15 cellular contexts compared by ENCODE assay signal in the genomic region with DNA sequence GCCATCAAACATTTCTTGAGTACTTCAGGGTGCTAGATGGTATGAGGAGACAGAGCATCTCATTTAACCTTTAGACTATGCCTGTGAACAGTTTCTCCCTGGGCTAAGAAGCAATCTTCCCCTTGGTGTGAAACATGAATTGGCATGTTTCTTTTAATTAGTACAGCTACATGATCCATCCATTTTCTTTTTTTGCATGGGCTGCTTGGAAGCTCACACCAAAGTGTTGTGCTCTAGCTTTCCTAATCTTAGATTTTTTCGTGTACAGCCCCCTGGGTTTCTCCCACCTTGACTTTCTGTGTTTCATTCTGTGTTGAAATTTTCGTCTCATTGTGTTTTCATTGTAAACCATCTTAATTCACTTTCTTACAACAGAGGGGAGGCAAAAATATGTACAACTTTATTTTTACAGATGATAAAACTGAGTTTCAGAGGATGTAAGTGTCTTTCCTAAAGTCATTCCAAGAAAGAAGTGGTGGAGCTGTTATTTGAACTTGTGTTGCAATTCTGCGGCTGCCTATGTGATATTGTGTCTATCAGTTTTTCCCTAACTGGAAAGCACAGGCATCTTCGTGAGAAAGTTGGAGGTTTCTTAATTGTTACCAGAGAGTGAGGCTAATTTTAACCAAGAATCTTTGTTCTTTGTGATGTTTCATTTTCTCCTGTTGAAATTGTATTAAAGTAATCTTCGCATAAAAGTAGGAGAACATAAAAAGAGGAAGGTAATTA.
DNase-seq lines count a peak whose midpoint lies in the region; ATAC-seq, FAIRE-seq and TF ChIP-seq lines count a peak whose summit lies in the region.
"Had no signal": no experiment of that assay in that cellular context is flagged by ENCODE, and none has a peak within 500 bp of the region (broad histone marks: within the 10 kb centered on the region; RNA-seq: fewer than 3 reads in every experiment).

No MANE protein-coding gene starts in this region.

- TF ChIP-seq CTCF in heart left ventricle (IDR thresholded peaks at IDR 0.05) (no peak), choroid plexus epithelial cell (conservative IDR thresholded peaks at IDR 0.05; ENCODE audit: low read depth, low read length) (no peak), upper lobe of left lung (IDR thresholded peaks at IDR 0.05) (no peak), kidney (IDR thresholded peaks at IDR 0.05; ENCODE audit: borderline replicate concordance, extremely low read depth, insufficient read depth) (no peak)

- no peaks in the 10 kb centered on the region for H3K36me3 ChIP-seq in heart left ventricle
- H3K36me3 ChIP-seq in muscle layer of colon (ENCODE audit: insufficient read depth, low read length) = no peaks in the 10 kb centered on the region
- H3K36me3 ChIP-seq in upper lobe of left lung = no peaks in the 10 kb centered on the region
- no peaks in the 10 kb centered on the region for H3K36me3 ChIP-seq in kidney (ENCODE audit: control insufficient read depth in 1 of 2, insufficient read depth in 2 of 2, low read length in 2 of 2)

- TF ChIP-seq EP300 in upper lobe of left lung (IDR thresholded peaks at IDR 0.05) = no peak

- no peak overlapping the region for H3K4me3 Mint-ChIP-seq in T-helper 17 cell
- H3K4me3 Mint-ChIP-seq: naive B cell had no signal

- H3K36me3 Mint-ChIP-seq in T-helper 17 cell (ENCODE audit: low read depth) = no peaks in the 10 kb centered on the region
- H3K36me3 Mint-ChIP-seq: naive B cell had no signal

- H3K4me3 ChIP-seq in heart left ventricle = no peak overlapping the region
- no peak overlapping the region for H3K4me3 ChIP-seq in choroid plexus epithelial cell (ENCODE audit: low read depth, low read length)
- no peak overlapping the region for H3K4me3 ChIP-seq in muscle layer of colon (ENCODE audit: low read depth in 1 of 2, low read length in 2 of 2)
- H3K4me3 ChIP-seq in upper lobe of left lung = no peak overlapping the region
- H3K4me3 ChIP-seq in kidney (ENCODE audit: low read length in 2 of 2) = no peak overlapping the region
- H3K4me3 ChIP-seq: psoas muscle had no signal

- H3K4me1 ChIP-seq in heart left ventricle (peaks cover 21 to 85% (median 69%) of the 10 kb centered on the region in 12 donors), muscle layer of colon (ENCODE audit: insufficient read depth, low read length) (peaks cover 88% of the 10 kb centered on the region), upper lobe of left lung (peaks cover 45 to 62% (median 52%) of the 10 kb centered on the region in 4 donors), kidney (ENCODE audit: control insufficient read depth in 1 of 2, insufficient read depth in 1 of 2, low read depth in 1 of 2, low read length in 2 of 2) (peaks cover 8 to 19% of the 10 kb centered on the region in 2 donors)

- no peak overlapping the region for H3K27ac Mint-ChIP-seq in T-helper 17 cell

- no peaks in the 10 kb centered on the region for H3K27me3 Mint-ChIP-seq in T-helper 17 cell
- H3K27me3 Mint-ChIP-seq: naive B cell had no signal

- TF ChIP-seq POLR2A in heart left ventricle (IDR thresholded peaks at IDR 0.05) = no peak
- no peak for TF ChIP-seq POLR2A in upper lobe of left lung (IDR thresholded peaks at IDR 0.05)

- H3K9me3 ChIP-seq in heart left ventricle (no peaks in the 10 kb centered on the region), muscle layer of colon (ENCODE audit: low read length) (no peaks in the 10 kb centered on the region), upper lobe of left lung (no peaks in the 10 kb centered on the region), kidney (ENCODE audit: control insufficient read depth in 1 of 2, low read length in 2 of 2) (no peaks in the 10 kb centered on the region), T-helper 17 cell (ENCODE audit: control insufficient read depth, low read length, poor library complexity, severe bottlenecking) (no peaks in the 10 kb centered on the region)
- H3K9me3 ChIP-seq: psoas muscle had no signal

- H3K9ac ChIP-seq in muscle layer of colon (ENCODE audit: low read length) = no peak overlapping the region
- no peak overlapping the region for H3K9ac ChIP-seq in kidney (ENCODE audit: low read length in 2 of 2)

- intact Hi-C loops in heart left ventricle (cut with DNase I) = loop anchor here in 4 of 10 donors (5.0 to 10.0 kb wide), 4 partner anchors 58 to 172 kb away; no protein-coding TSS in a partner anchor
- intact Hi-C loops in Right ventricle myocardium inferior (cut with DNase I) = loop anchor here (5.0 to 10.0 kb wide), 2 partner anchors 36 to 172 kb away; no protein-coding TSS in a partner anchor
- intact Hi-C loops in kidney (cut with DNase I) = no loop called here

- peaks cover 12% of the 10 kb centered on the region for H3K4me1 Mint-ChIP-seq in T-helper 17 cell

- ATAC-seq in heart left ventricle (no peak), Right ventricle myocardium inferior (no peak), upper lobe of left lung (ENCODE audit: low FRiP score in 2 of 2) (no peak), GM21619 (IDR thresholded peaks at IDR 0.05; ENCODE audit: unreplicated experiment) (no peak), T-helper 17 cell (no peak)
- ATAC-seq: psoas muscle had no signal

- H3K27me3 ChIP-seq in heart left ventricle (no peaks in the 10 kb centered on the region), muscle layer of colon (ENCODE audit: control insufficient read depth in 1 of 2, insufficient read depth in 2 of 2, low read length in 2 of 2) (no peaks in the 10 kb centered on the region), upper lobe of left lung (no peaks in the 10 kb centered on the region)

- no peak for FAIRE-seq in kidney (lab: Jason Lieb, UNC)
- FAIRE-seq: A204.1 had no signal

- DNase-seq in heart left ventricle (no peak), Right ventricle myocardium inferior (ENCODE audit: missing footprints) (no peak), choroid plexus epithelial cell (ENCODE audit: low read depth) (peak; percentile 68), upper lobe of left lung (no peak), kidney (no peak), T-helper 17 cell (no peak)
- DNase-seq: activated CD4-positive, alpha-beta T cell treated with anti-CD3 and anti-CD28 coated beads, Interleukin-2, amount 50 U/mL, for 48 hours; naive B cell; NCI-H1930; NCI-H774; psoas muscle; RPMI8226 had no signal

- H3K27ac ChIP-seq in heart left ventricle (peak overlapping the region; percentile 72 to 93 (median 86)), muscle layer of colon (ENCODE audit: low read depth, low read length) (peak overlapping the region; percentile 53), upper lobe of left lung (peak overlapping the region in 3 of 4 donors; percentile 80 to 91 (median 84)), kidney (ENCODE audit: low read depth in 2 of 2, low read length in 2 of 2) (no peak overlapping the region)
- H3K27ac ChIP-seq: psoas muscle had no signal

- WGBS in heart left ventricle, 4 donors = 72 to 76% (median 74%) methylated on average over 5 of the region's 5 CpGs
- 65 to 75% methylated on average over 5 of the region's 5 CpGs for WGBS in upper lobe of left lung, 2 donors

Comparison
In these comparisons a context has a peak if more than half of its experiments do, and no peak if none do; other contexts are left out.
1. H3K27ac ChIP-seq: peak in heart left ventricle (12 of 12), muscle layer of colon (single experiment) and upper lobe of left lung (3 of 4); none in kidney (0 of 2).